Comparison of ENCODE assay signal across 9 cellular contexts in the genomic region with DNA sequence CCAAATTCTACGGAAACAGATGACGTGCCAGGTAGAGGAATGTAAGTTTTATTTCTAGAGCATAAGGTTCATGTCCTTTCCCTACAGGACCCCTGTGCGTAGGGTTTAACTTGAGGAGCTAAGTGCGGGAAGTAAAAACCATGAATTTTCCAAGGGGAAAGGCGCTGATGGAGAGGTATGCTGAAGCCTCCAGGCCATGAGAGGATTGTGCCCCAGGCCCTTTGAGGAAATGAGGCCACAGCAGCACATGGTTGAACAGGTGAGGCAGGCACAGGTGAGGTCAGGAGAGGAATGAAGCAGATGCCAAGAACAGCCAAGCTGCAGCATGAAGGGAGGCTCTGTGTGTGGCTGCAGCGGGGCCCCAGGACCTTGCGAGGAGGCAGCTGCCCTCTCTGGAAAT. TPM values are rescaled to one million over a fixed set of nuclear protein-coding genes. Genes with fewer than 3 reads are reported as not detected.
"Had no signal": no experiment of that assay in that cellular context is flagged by ENCODE, and none has a peak within 500 bp of the region (broad histone marks: within the 10 kb centered on the region; RNA-seq: fewer than 3 reads in every experiment).

No MANE protein-coding gene starts in this region.

- H3K4me3 Mint-ChIP-seq: HFFc6 had no signal

- H3K9ac ChIP-seq: GM23248 had no signal

- H3K27ac ChIP-seq: GM23248 had no signal

- H3K4me1 ChIP-seq: HAP-1 had no signal

- H3K4me3 ChIP-seq: GM23248, HAP-1, K562 had no signal

- H3K9me3 ChIP-seq: HAP-1 had no signal

- ATAC-seq: HCT116, K562 had no signal

- H3K27ac Mint-ChIP-seq: HFFc6 had no signal

- H3K9me3 Mint-ChIP-seq: HFFc6 had no signal

- DNase-seq: GM23248, GOT3, H7, HFFc6, IMR-90 had no signal

- H3K36me3 ChIP-seq: HAP-1 had no signal

- H2AFZ ChIP-seq: GM23248 had no signal

RNA-seq across cellular contexts. Expression of gene ESRRB, which starts 14.7 kb away (rescaled TPM):
- total RNA-seq: GM23248, HFFc6, HT-29, IMR-90 had no signal
- polyA plus RNA-seq: GM23248, IMR-90 had no signal
